9 cellular contexts compared by ENCODE assay signal in the genomic region with DNA sequence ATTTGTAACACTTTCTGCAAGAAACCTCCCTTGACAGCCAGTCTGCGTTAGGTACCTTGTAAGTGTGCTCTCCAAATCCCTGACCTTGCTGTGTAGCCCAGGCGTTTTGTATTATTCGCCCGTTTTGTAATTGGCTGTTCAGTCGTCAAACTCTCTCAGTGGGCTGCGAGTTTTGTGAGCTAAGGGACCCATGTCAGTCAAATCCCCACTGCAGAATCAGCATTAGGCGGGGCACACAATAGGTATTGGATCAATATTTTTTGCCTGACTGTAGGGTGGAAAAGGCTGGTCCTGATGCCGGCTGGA. TPM values are rescaled to one million over a fixed set of nuclear protein-coding genes. Genes with fewer than 3 reads are reported as not detected.
A peak's percentile ranks its signal among the peaks of the same experiment; 100 is the strongest.
DNase-seq lines count a peak whose midpoint lies in the region; ATAC-seq and TF ChIP-seq lines count a peak whose summit lies in the region.
"Had no signal": no experiment of that assay in that cellular context is flagged by ENCODE, and none has a peak within 500 bp of the region (broad histone marks: within the 10 kb centered on the region; RNA-seq: fewer than 3 reads in every experiment).

No MANE protein-coding gene starts in this region.

- TF ChIP-seq POLR2A in IMR-90 (IDR thresholded peaks at IDR 0.05; ENCODE audit: low read depth, low read length) = no peak

- dilution Hi-C loops in IMR-90 (cut with HindIII; ENCODE audit: low sequenced_read_pairs, unreplicated experiment) = no loop called here

- H3K14ac ChIP-seq in IMR-90 (replicated peaks; ENCODE audit: low read depth, low read length) = peak overlapping the region; percentile 12; the same call in 1 of the 2 replicates

- H2AFZ ChIP-seq in IMR-90 (replicated peaks; ENCODE audit: low read length, poor library complexity) = peak overlapping the region; percentile 100

- H3K9me3 ChIP-seq in BE2C (no peaks in the 10 kb centered on the region), IMR-90 (ENCODE audit: control insufficient read depth, insufficient read depth, low read length) (no peaks in the 10 kb centered on the region)

- no peaks in the 10 kb centered on the region for H4K20me1 ChIP-seq in IMR-90 (ENCODE audit: insufficient read depth, low read length)

- H3K36me3 ChIP-seq in BE2C (peaks cover 2% of the 10 kb centered on the region; the same call in 1 of the 2 replicates), IMR-90 (ENCODE audit: control insufficient read depth, insufficient read depth, low read length) (peaks cover 5% of the 10 kb centered on the region; the same call in 1 of the 2 replicates)

- TF ChIP-seq CTCF in BE2C (IDR thresholded peaks at IDR 0.05; ENCODE audit: low read depth, low read length) = no peak
- TF ChIP-seq CTCF in IMR-90 (conservative IDR thresholded peaks at IDR 0.05; ENCODE audit: low read depth, low read length) = no peak
- no peak for TF ChIP-seq CTCF in natural killer cell (IDR thresholded peaks at IDR 0.05)

- no TSS peak for BruUV-seq in IMR-90 (replicated peaks; lab: Mats Ljungman, UMichigan)

- peaks cover 15% of the 10 kb centered on the region; the same call in 1 of the 2 replicates for H3K9me1 ChIP-seq in IMR-90 (ENCODE audit: insufficient read depth, low read length)

- H3K27me3 ChIP-seq in BE2C = no peaks in the 10 kb centered on the region
- no peaks in the 10 kb centered on the region for H3K27me3 ChIP-seq in IMR-90 (ENCODE audit: control insufficient read depth, insufficient read depth, low read length)

- H2BK5ac ChIP-seq in IMR-90 (ENCODE audit: low read depth, low read length, poor library complexity, severe bottlenecking) = no peak overlapping the region

- H3K18ac ChIP-seq in IMR-90 (ENCODE audit: low read depth, low read length) = no peak overlapping the region

- no peak overlapping the region; the same call in 1 of the 2 replicates for H3K56ac ChIP-seq in IMR-90 (ENCODE audit: extremely low read depth, insufficient read depth, low read length)

- peak overlapping the region; percentile 55 for H3K4ac ChIP-seq in IMR-90 (ENCODE audit: low read depth, low read length)

- ATAC-seq in IMR-90 (ENCODE audit: low read depth) (no peak), natural killer cell (no peak), HG02973 (IDR thresholded peaks at IDR 0.05; ENCODE audit: unreplicated experiment) (no peak)

- peak overlapping the region; percentile 70; the same call in 1 of the 2 replicates for H2AK5ac ChIP-seq in IMR-90 (ENCODE audit: low read depth, low read length)

- H3K4me1 ChIP-seq in BE2C (peaks cover 3% of the 10 kb centered on the region; the same call in 1 of the 2 replicates), IMR-90 (ENCODE audit: control insufficient read depth, insufficient read depth, low read length) (peaks cover 8% of the 10 kb centered on the region)

- no peak overlapping the region for H2BK20ac ChIP-seq in IMR-90 (ENCODE audit: low read depth, low read length)

- 0 out of 2 replicates have a peak overlapping the region, but pooled peaks have one; percentile 1 for H4K5ac ChIP-seq in IMR-90 (ENCODE audit: low read depth, low read length)

- in situ Hi-C loops in IMR-90 (cut with MboI; ENCODE audit: low sequenced_read_pairs) = no loop called here

- H3K4me1 Mint-ChIP-seq in natural killer cell = peaks cover 17 to 20% of the 10 kb centered on the region in 2 donors

- no peak overlapping the region for H4K91ac ChIP-seq in IMR-90 (ENCODE audit: insufficient read depth, low read depth, low read length)

- H2BK120ac ChIP-seq in IMR-90 (ENCODE audit: low read depth, low read length) = peak overlapping the region; percentile 9; the same call in 1 of the 2 replicates

- no peaks in the 10 kb centered on the region for H3K27me3 Mint-ChIP-seq in natural killer cell (ENCODE audit: low read depth in 2 of 2)

- peak overlapping the region; percentile 98 to 100 for H3K27ac Mint-ChIP-seq in natural killer cell

- peak overlapping the region; percentile 96 for H2AK9ac ChIP-seq in IMR-90 (replicated peaks; ENCODE audit: low read depth, low read length, poor library complexity)

- TF ChIP-seq RAD21 in IMR-90 (IDR thresholded peaks at IDR 0.05; ENCODE audit: low read length) = no peak

- intact Hi-C loops in IMR-90 (cut with micrococcal nuclease) = loop anchor here (5.0 kb wide), 1 partner anchor 124 kb away; the partner anchor contains the start of gene UBE2D2
- intact Hi-C loops in natural killer cell (cut with micrococcal nuclease) = loop anchor here (2.0 kb wide), 1 partner anchor 44 kb away; the partner anchor contains the start of gene STING1

- H3K27ac ChIP-seq in IMR-90 (ENCODE audit: insufficient read depth, low read length) = no peak overlapping the region

- no peaks in the 10 kb centered on the region for H3K9me3 Mint-ChIP-seq in natural killer cell

- H3K4me3 Mint-ChIP-seq in natural killer cell = peak overlapping the region; percentile 100

- CTCF ChIA-PET in IMR-90 (lab: Yijun Ruan, JAX) = interaction anchor here (0.6 to 1.5 kb wide), 3 partner anchors 9 to 48 kb away, joined by 3 to 4 read pairs (median 3); no protein-coding TSS in a partner anchor

- POLR2A ChIA-PET in IMR-90 (lab: Charles Lee; ENCODE audit: unreplicated experiment) = no interaction called here

- peaks cover 12 to 19% of the 10 kb centered on the region in 2 experiments; a peak in 3 of 4 replicates for H3K79me1 ChIP-seq in IMR-90 (ENCODE audit: low read depth in 1 of 2, low read length in 2 of 2)

- DNase-seq in BE2C (no peak), IMR-90 (no peak), cerebellum (ENCODE audit: low spot score) (peak; percentile 10), natural killer cell (no peak), GM19238 (ENCODE audit: insufficient read length, low spot score) (no peak), Kasumi-1 (lab: John Stamatoyannopoulos, UW) (no peak), NCI-H524 (lab: John Stamatoyannopoulos, UW) (no peak)

- no peaks in the 10 kb centered on the region for H3K36me3 Mint-ChIP-seq in natural killer cell

- H3K9ac ChIP-seq in IMR-90 (ENCODE audit: low read depth, low read length) = peak overlapping the region; percentile 59

- peak overlapping the region; percentile 56 to 72; a peak in 2 of 4 replicates for H4K8ac ChIP-seq in IMR-90 (ENCODE audit: low read depth in 2 of 2, low read length in 2 of 2)

- H3K4me3 ChIP-seq in BE2C (ENCODE audit: low read depth, low read length) (peak overlapping the region; percentile 88), IMR-90 (ENCODE audit: insufficient read depth, low read depth, low read length) (peak overlapping the region; percentile 87)

- H2BK15ac ChIP-seq in IMR-90 (ENCODE audit: low read depth, low read length) = 0 out of 3 replicates have a peak overlapping the region, but pooled peaks have one; percentile 21

- H3K4me2 ChIP-seq in IMR-90 (ENCODE audit: low read depth, low read length) = peak overlapping the region; percentile 80

- H3K23ac ChIP-seq in IMR-90 (ENCODE audit: low read depth, low read length) = no peak overlapping the region

- WGBS in IMR-90 (ENCODE audit: extremely low coverage in 2 of 2, insufficient read length in 1 of 2), 2 experiments = 40% methylated on average over 2 of the region's 8 CpGs; no CpG with 5 or more reads in 1 of the 2 experiments

TF ChIP-seq in IMR-90, 13 proteins besides CTCF, POLR2A, EP300 and RAD21 (continues in another document):
- TF ChIP-seq RFX5 (IDR thresholded peaks at IDR 0.05; ENCODE audit: low read depth, low read length) (no peak), ELK1 (IDR thresholded peaks at IDR 0.05; ENCODE audit: borderline replicate concordance, low read depth, low read length) (no peak), FOS (IDR thresholded peaks at IDR 0.05; ENCODE audit: low read depth, low read length) (no peak), RCOR1 (IDR thresholded peaks at IDR 0.05; ENCODE audit: insufficient replicate concordance, low read length) (no peak)

RNA-seq across cellular contexts. Expression of gene DNAJC18, which starts 0.7 kb away (rescaled TPM):
- polyA plus RNA-seq in BE2C (2012; ENCODE audit: insufficient read depth, insufficient read length, low read depth) = 8.8 TPM
- 9.2 and 11.1 TPM in 2 replicates for total RNA-seq in IMR-90 (2012; rRNA removed)
- polyA plus RNA-seq in IMR-90 (2012; rRNA removed) = 6.3 and 8.5 TPM in 2 replicates
- polyA plus RNA-seq in IMR-90 (2012; cell fraction: cytosol; rRNA removed) = 2.2 and 2.4 TPM in 2 replicates
- 0.99 and 6.1 TPM in 2 replicates for polyA plus RNA-seq in IMR-90 (2012; cell fraction: nucleus; rRNA removed; ENCODE audit: low replicate concordance)
- 33.7 TPM for total RNA-seq in cerebellum
- 1 to 10 TPM; 2.9 to 4.9 (median 3.6) TPM for total RNA-seq in natural killer cell

RNA-seq across cellular contexts. Expression of gene ECSCR, which starts 23.9 kb away (rescaled TPM):
- 1.0 TPM for polyA plus RNA-seq in BE2C (2012; ENCODE audit: insufficient read depth, insufficient read length, low read depth)
- 3.1 and 3.9 TPM in 2 replicates for total RNA-seq in IMR-90 (2012; rRNA removed)
- polyA plus RNA-seq in IMR-90 (2012; rRNA removed) = 3.6 and 3.8 TPM in 2 replicates
- polyA plus RNA-seq in IMR-90 (2012; cell fraction: cytosol; rRNA removed) = 4.6 and 4.8 TPM in 2 replicates
- 1.7 and 1.9 TPM in 2 replicates for polyA plus RNA-seq in IMR-90 (2012; cell fraction: nucleus; rRNA removed; ENCODE audit: low replicate concordance)
- 6.1 TPM for total RNA-seq in cerebellum
- under 1 TPM in 1 of 3 donors, not detected in 2; 0.48 TPM for total RNA-seq in natural killer cell

RNA-seq across cellular contexts. Expression of gene SMIM33, which starts 32.1 kb away (rescaled TPM):
- not detected for polyA plus RNA-seq in BE2C (2012; ENCODE audit: insufficient read depth, insufficient read length, low read depth)
- total RNA-seq in IMR-90 (2012; rRNA removed) (not detected in 2 replicates), cerebellum (not detected), natural killer cell (not detected)
- polyA plus RNA-seq in IMR-90 (2012; rRNA removed) = not detected in 2 replicates
- polyA plus RNA-seq in IMR-90 (2012; cell fraction: cytosol; rRNA removed) = not detected in 2 replicates
- polyA plus RNA-seq in IMR-90 (2012; cell fraction: nucleus; rRNA removed; ENCODE audit: low replicate concordance) = not detected in 2 replicates
- total RNA-seq: renal cortical epithelial cell had no signal

RNA-seq across cellular contexts. Expression of gene SPATA24, which starts 34.8 kb away (rescaled TPM):
- polyA plus RNA-seq in BE2C (2012; ENCODE audit: insufficient read depth, insufficient read length, low read depth) = 4.8 TPM
- 4.3 and 4.4 TPM in 2 replicates for total RNA-seq in IMR-90 (2012; rRNA removed)
- 3.8 and 4.1 TPM in 2 replicates for polyA plus RNA-seq in IMR-90 (2012; rRNA removed)
- polyA plus RNA-seq in IMR-90 (2012; cell fraction: cytosol; rRNA removed) = 1.2 and 2.1 TPM in 2 replicates
- polyA plus RNA-seq in IMR-90 (2012; cell fraction: nucleus; rRNA removed; ENCODE audit: low replicate concordance) = 1.9 and 5.1 TPM in 2 replicates
- 4.4 TPM for total RNA-seq in cerebellum
- total RNA-seq in natural killer cell = 1 to 10 TPM; 1.6 to 2.9 (median 2.7) TPM

RNA-seq across cellular contexts. Expression of gene PROB1, which starts 43.8 kb away (rescaled TPM):
- polyA plus RNA-seq in BE2C (2012; ENCODE audit: insufficient read depth, insufficient read length, low read depth) = 1.9 TPM
- total RNA-seq in IMR-90 (2012; rRNA removed) (under 0.01 TPM in 2 replicates), cerebellum (1.1 TPM), natural killer cell (1 to 10 TPM in 1 of 3 donors, under 1 TPM in 2; 0.91 to 1.0 (median 0.96) TPM)
- 0.36 and 0.38 TPM in 2 replicates for polyA plus RNA-seq in IMR-90 (2012; rRNA removed)
- 0.29 and 0.45 TPM in 2 replicates for polyA plus RNA-seq in IMR-90 (2012; cell fraction: cytosol; rRNA removed)
- polyA plus RNA-seq in IMR-90 (2012; cell fraction: nucleus; rRNA removed; ENCODE audit: low replicate concordance) = 1.4 and 1.9 TPM in 2 replicates
